In genomic region chr11:71228961-71229360, GRCh38 we compare ENCODE assay signal across 18 cellular contexts. TPM values are rescaled to one million over a fixed set of nuclear protein-coding genes. Genes with fewer than 3 reads are reported as not detected.
"Had no signal": no experiment of that assay in that cellular context is flagged by ENCODE, and none has a peak within 500 bp of the region (broad histone marks: within the 10 kb centered on the region; RNA-seq: fewer than 3 reads in every experiment).

No MANE protein-coding gene starts in this region.

- H3K4me3 ChIP-seq: coronary artery, dorsolateral prefrontal cortex, esophagus muscularis mucosa, gastrocnemius medialis, heart right ventricle, left lung, lower lobe of right lung, mucosa of descending colon had no signal

- ATAC-seq: gastrocnemius medialis, heart right ventricle, left cardiac atrium, left lung, left ventricle myocardium superior, lower lobe of right lung, mucosa of descending colon had no signal

- H3K36me3 ChIP-seq: esophagus muscularis mucosa, gastrocnemius medialis, heart right ventricle, left lung had no signal

- H3K27me3 ChIP-seq: left lung had no signal

- H3K27ac ChIP-seq: coronary artery, dorsolateral prefrontal cortex, esophagus muscularis mucosa, gastrocnemius medialis, heart right ventricle, left lung, lower lobe of right lung had no signal

- DNase-seq: dermis blood vessel endothelial cell; effector CD4-positive, alpha-beta T cell; effector memory CD4-positive, alpha-beta T cell; foreskin melanocyte; gastrocnemius medialis; glutamatergic neuron; heart right ventricle; hippocampal formation; left cardiac atrium; left ventricle myocardium superior; lower lobe of right lung; mesenchymal stem cell; mucosa of descending colon had no signal

- H3K4me1 ChIP-seq: esophagus muscularis mucosa, gastrocnemius medialis, heart right ventricle, left lung, lower lobe of right lung had no signal

RNA-seq across cellular contexts. Expression of gene SHANK2, which starts 23.4 kb away (rescaled TPM):
- total RNA-seq: endothelial cell of umbilical vein had no signal
- polyA plus RNA-seq: endothelial cell of umbilical vein had no signal
